Comparison of ENCODE assay signal across 18 cellular contexts in genomic region chr13:46202188-46202795, GRCh38. TPM values are rescaled to one million over a fixed set of nuclear protein-coding genes. Genes with fewer than 3 reads are reported as not detected.
DNase-seq lines count a peak whose midpoint lies in the region; ATAC-seq and TF ChIP-seq lines count a peak whose summit lies in the region.
"Had no signal": no experiment of that assay in that cellular context is flagged by ENCODE, and none has a peak within 500 bp of the region (broad histone marks: within the 10 kb centered on the region; RNA-seq: fewer than 3 reads in every experiment).

No MANE protein-coding gene starts in this region.

- 67 to 78% methylated on average over 3 of the region's 3 CpGs for WGBS in body of pancreas, 2 donors

- no peaks in the 10 kb centered on the region for H3K9me3 ChIP-seq in body of pancreas
- H3K9me3 ChIP-seq: breast epithelium, suprapubic skin had no signal

- no peaks in the 10 kb centered on the region for H3K4me1 ChIP-seq in body of pancreas
- H3K4me1 ChIP-seq: breast epithelium, suprapubic skin had no signal

- no peaks in the 10 kb centered on the region for H3K9me3 Mint-ChIP-seq in activated CD4-positive, alpha-beta T cell treated with anti-CD3 and anti-CD28 coated beads, Interleukin-2, amount 10 ng/mL, durations not matched to agents 7 days and 5 days
- H3K9me3 Mint-ChIP-seq in activated T-helper 2 cell treated with anti-CD3 and anti-CD28 coated beads, Interferon-gamma antibody, Interleukin-2, Interleukin-4, amounts not matched to agents 10 μg/mL and 5 μg/mL and 100 μg/mL, durations not matched to agents 14 hours and 24 hours and 36 hours, result no peaks in the 10 kb centered on the region
- H3K9me3 Mint-ChIP-seq in stimulated activated naive B cell treated with anti-CD40 and anti-IgM and Interleukin-4, amounts not matched to agents 10 μg/mL and 1 μg/mL and 100 μg/mL, for 72 hours, result no peaks in the 10 kb centered on the region
- H3K9me3 Mint-ChIP-seq: endodermal cell had no signal

- no peak for TF ChIP-seq POLR2A in body of pancreas (IDR thresholded peaks at IDR 0.05)

- peak overlapping the region; percentile 80 for H3K27ac Mint-ChIP-seq in activated CD4-positive, alpha-beta T cell treated with anti-CD3 and anti-CD28 coated beads, Interleukin-2, amount 10 ng/mL, durations not matched to agents 7 days and 5 days
- H3K27ac Mint-ChIP-seq in activated T-helper 2 cell treated with anti-CD3 and anti-CD28 coated beads, Interferon-gamma antibody, Interleukin-2, Interleukin-4, amounts not matched to agents 10 μg/mL and 5 μg/mL and 100 μg/mL, durations not matched to agents 14 hours and 24 hours and 36 hours, result peak overlapping the region; percentile 53
- no peak overlapping the region for H3K27ac Mint-ChIP-seq in stimulated activated naive B cell treated with anti-CD40 and anti-IgM and Interleukin-4, amounts not matched to agents 10 μg/mL and 1 μg/mL and 100 μg/mL, for 72 hours
- H3K27ac Mint-ChIP-seq: endodermal cell had no signal

- H3K27me3 ChIP-seq in body of pancreas, result no peaks in the 10 kb centered on the region
- H3K27me3 ChIP-seq: breast epithelium, suprapubic skin had no signal

- no peak for TF ChIP-seq CTCF in body of pancreas (IDR thresholded peaks at IDR 0.05)

- ATAC-seq in HG03432 (IDR thresholded peaks at IDR 0.05; ENCODE audit: unreplicated experiment) (peak; percentile 39), HG03196 (IDR thresholded peaks at IDR 0.05; ENCODE audit: unreplicated experiment) (no peak), body of pancreas (no peak), GM19455 (IDR thresholded peaks at IDR 0.05; ENCODE audit: unreplicated experiment) (no peak)
- ATAC-seq in stimulated activated naive B cell treated with anti-CD40 and anti-IgM and Interleukin-4, amounts not matched to agents 10 μg/mL and 1 μg/mL and 100 μg/mL, for 72 hours (replicated peaks), result peak; percentile 28 to 53

- CTCF ChIA-PET in activated CD4-positive, alpha-beta T cell treated with anti-CD3 and anti-CD28 coated beads, Interleukin-2, amount 10 ng/mL, durations not matched to agents 7 days and 5 days (lab: Charles Lee), result interaction anchor here (1.3 to 2.8 kb wide), 3 partner anchors 9 to 15 kb away, joined by 4 to 11 read pairs (median 4); no protein-coding TSS in a partner anchor

- H3K36me3 Mint-ChIP-seq in activated CD4-positive, alpha-beta T cell treated with anti-CD3 and anti-CD28 coated beads, Interleukin-2, amount 10 ng/mL, durations not matched to agents 7 days and 5 days (ENCODE audit: low read depth), result peaks cover 10% of the 10 kb centered on the region
- no peaks in the 10 kb centered on the region for H3K36me3 Mint-ChIP-seq in activated T-helper 2 cell treated with anti-CD3 and anti-CD28 coated beads, Interferon-gamma antibody, Interleukin-2, Interleukin-4, amounts not matched to agents 10 μg/mL and 5 μg/mL and 100 μg/mL, durations not matched to agents 14 hours and 24 hours and 36 hours (ENCODE audit: low read depth)
- H3K36me3 Mint-ChIP-seq in stimulated activated naive B cell treated with anti-CD40 and anti-IgM and Interleukin-4, amounts not matched to agents 10 μg/mL and 1 μg/mL and 100 μg/mL, for 72 hours, result no peaks in the 10 kb centered on the region

- H3K4me3 Mint-ChIP-seq in activated CD4-positive, alpha-beta T cell treated with anti-CD3 and anti-CD28 coated beads, Interleukin-2, amount 10 ng/mL, durations not matched to agents 7 days and 5 days, result peak overlapping the region; percentile 12
- no peak overlapping the region for H3K4me3 Mint-ChIP-seq in activated T-helper 2 cell treated with anti-CD3 and anti-CD28 coated beads, Interferon-gamma antibody, Interleukin-2, Interleukin-4, amounts not matched to agents 10 μg/mL and 5 μg/mL and 100 μg/mL, durations not matched to agents 14 hours and 24 hours and 36 hours (ENCODE audit: low read depth)
- no peak overlapping the region for H3K4me3 Mint-ChIP-seq in stimulated activated naive B cell treated with anti-CD40 and anti-IgM and Interleukin-4, amounts not matched to agents 10 μg/mL and 1 μg/mL and 100 μg/mL, for 72 hours
- H3K4me3 Mint-ChIP-seq: endodermal cell had no signal

- no peaks in the 10 kb centered on the region for H3K36me3 ChIP-seq in body of pancreas (replicated peaks in 1 of 2; ENCODE audit: insufficient read depth in 1 of 2, low read depth in 2 of 2)
- H3K36me3 ChIP-seq: breast epithelium, suprapubic skin had no signal

- H3K27ac ChIP-seq in body of pancreas, result no peak overlapping the region
- H3K27ac ChIP-seq: breast epithelium, GM23248, skin epidermis, suprapubic skin had no signal

- intact Hi-C loops in activated T-helper 2 cell treated with anti-CD3 and anti-CD28 coated beads, Interferon-gamma antibody, Interleukin-2, Interleukin-4, amounts not matched to agents 10 μg/mL and 5 μg/mL and 100 μg/mL, durations not matched to agents 14 hours and 24 hours and 36 hours (cut with micrococcal nuclease), result loop anchor here (1.0 kb wide), 2 partner anchors 9 to 21 kb away; partner anchors contain the start of gene LRRC63
- intact Hi-C loops in body of pancreas (cut with DNase I), result no loop called here

- POLR2A ChIA-PET in activated CD4-positive, alpha-beta T cell treated with anti-CD3 and anti-CD28 coated beads, Interleukin-2, amount 10 ng/mL, durations not matched to agents 7 days and 5 days (lab: Charles Lee), result no interaction called here

- no peak overlapping the region for H3K4me3 ChIP-seq in body of pancreas
- H3K4me3 ChIP-seq: breast epithelium, GM23248, skin epidermis, suprapubic skin had no signal

- H3K4me1 Mint-ChIP-seq in activated CD4-positive, alpha-beta T cell treated with anti-CD3 and anti-CD28 coated beads, Interleukin-2, amount 10 ng/mL, durations not matched to agents 7 days and 5 days, result peaks cover 52% of the 10 kb centered on the region
- H3K4me1 Mint-ChIP-seq in activated T-helper 2 cell treated with anti-CD3 and anti-CD28 coated beads, Interferon-gamma antibody, Interleukin-2, Interleukin-4, amounts not matched to agents 10 μg/mL and 5 μg/mL and 100 μg/mL, durations not matched to agents 14 hours and 24 hours and 36 hours (ENCODE audit: low read depth), result peaks cover 50% of the 10 kb centered on the region
- peaks cover 16 to 19% of the 10 kb centered on the region in 2 donors for H3K4me1 Mint-ChIP-seq in stimulated activated naive B cell treated with anti-CD40 and anti-IgM and Interleukin-4, amounts not matched to agents 10 μg/mL and 1 μg/mL and 100 μg/mL, for 72 hours
- H3K4me1 Mint-ChIP-seq: endodermal cell had no signal

- H3K27me3 Mint-ChIP-seq in activated CD4-positive, alpha-beta T cell treated with anti-CD3 and anti-CD28 coated beads, Interleukin-2, amount 10 ng/mL, durations not matched to agents 7 days and 5 days, result no peaks in the 10 kb centered on the region
- no peaks in the 10 kb centered on the region for H3K27me3 Mint-ChIP-seq in activated T-helper 2 cell treated with anti-CD3 and anti-CD28 coated beads, Interferon-gamma antibody, Interleukin-2, Interleukin-4, amounts not matched to agents 10 μg/mL and 5 μg/mL and 100 μg/mL, durations not matched to agents 14 hours and 24 hours and 36 hours (ENCODE audit: low read depth)
- H3K27me3 Mint-ChIP-seq in stimulated activated naive B cell treated with anti-CD40 and anti-IgM and Interleukin-4, amounts not matched to agents 10 μg/mL and 1 μg/mL and 100 μg/mL, for 72 hours, result no peaks in the 10 kb centered on the region

- DNase-seq in activated CD4-positive, alpha-beta T cell treated with anti-CD3 and anti-CD28 coated beads, Interleukin-2, amount 10 ng/mL, durations not matched to agents 7 days and 5 days, result peak; percentile 33
- DNase-seq in activated CD4-positive, alpha-beta T cell treated with anti-CD3 and anti-CD28 coated beads, Interleukin-2, amount 50 U/mL, for 1 hour, result no peak
- no peak for DNase-seq in activated T-helper 2 cell treated with anti-CD3 and anti-CD28 coated beads, Interferon-gamma antibody, Interleukin-2, Interleukin-4, amounts not matched to agents 10 μg/mL and 5 μg/mL and 100 μg/mL, durations not matched to agents 14 hours and 24 hours and 36 hours (ENCODE audit: low spot score)
- no peak for DNase-seq in stimulated activated naive B cell treated with anti-CD40 and anti-IgM and Interleukin-4, amounts not matched to agents 10 μg/mL and 1 μg/mL and 100 μg/mL, for 72 hours
- DNase-seq in body of pancreas, result no peak
- DNase-seq: endodermal cell; foreskin melanocyte; GM23248; mesenchymal stem cell; NK-92 treated with Interleukin-12 subunit alpha and Interleukin-12 subunit beta, amount 100 ng/mL, for 24 hours; nucleus accumbens had no signal

RNA-seq across cellular contexts. Expression of gene LRRC63, which starts 9.4 kb away (rescaled TPM):
- total RNA-seq in activated CD4-positive, alpha-beta T cell treated with anti-CD3 and anti-CD28 coated beads, Interleukin-2, amount 10 ng/mL, durations not matched to agents 7 days and 5 days, result 1 to 10 TPM; 1.0 to 1.5 TPM
- 0.52 and 0.71 TPM in 2 replicates for total RNA-seq in activated T-helper 2 cell treated with anti-CD3 and anti-CD28 coated beads, Interferon-gamma antibody, Interleukin-2, Interleukin-4, amounts not matched to agents 10 μg/mL and 5 μg/mL and 100 μg/mL, durations not matched to agents 14 hours and 24 hours and 36 hours
- total RNA-seq in body of pancreas, result not detected
- total RNA-seq: endodermal cell, GM23248, M059J, suprapubic skin had no signal

RNA-seq across cellular contexts. Expression of gene LCP1, which starts 20.3 kb away (rescaled TPM):
- 1,000 to 10,000 TPM; 1,260 to 1,323 TPM for total RNA-seq in activated CD4-positive, alpha-beta T cell treated with anti-CD3 and anti-CD28 coated beads, Interleukin-2, amount 10 ng/mL, durations not matched to agents 7 days and 5 days
- 738 and 741 TPM in 2 replicates for total RNA-seq in activated T-helper 2 cell treated with anti-CD3 and anti-CD28 coated beads, Interferon-gamma antibody, Interleukin-2, Interleukin-4, amounts not matched to agents 10 μg/mL and 5 μg/mL and 100 μg/mL, durations not matched to agents 14 hours and 24 hours and 36 hours
- total RNA-seq in body of pancreas, result 10 to 100 TPM in 1 of 2 donors, 1 to 10 TPM in 1; 6.3 to 16.1 TPM
- total RNA-seq: GM23248 had no signal

Comparison
In these comparisons a context has a peak if more than half of its experiments do, and no peak if none do; other contexts are left out.
1. ATAC-seq: peak in HG03432 (single experiment) and stimulated activated naive B cell treated with anti-CD40 and anti-IgM and Interleukin-4, amounts not matched to agents 10 μg/mL and 1 μg/mL and 100 μg/mL, for 72 hours (2 of 2); none in HG03196 (single experiment), body of pancreas (single experiment) and GM19455 (single experiment).
2. RNA of gene LCP1, which starts 20.3 kb away (total RNA-seq): 1,260 to 1,323 TPM in activated CD4-positive, alpha-beta T cell treated with anti-CD3 and anti-CD28 coated beads, Interleukin-2, amount 10 ng/mL, durations not matched to agents 7 days and 5 days and 738 to 741 TPM in activated T-helper 2 cell treated with anti-CD3 and anti-CD28 coated beads, Interferon-gamma antibody, Interleukin-2, Interleukin-4, amounts not matched to agents 10 μg/mL and 5 μg/mL and 100 μg/mL, durations not matched to agents 14 hours and 24 hours and 36 hours; 6.3 to 16.1 TPM in body of pancreas; every median in the first group is over 10 times any median in the second.